In the genomic region with DNA sequence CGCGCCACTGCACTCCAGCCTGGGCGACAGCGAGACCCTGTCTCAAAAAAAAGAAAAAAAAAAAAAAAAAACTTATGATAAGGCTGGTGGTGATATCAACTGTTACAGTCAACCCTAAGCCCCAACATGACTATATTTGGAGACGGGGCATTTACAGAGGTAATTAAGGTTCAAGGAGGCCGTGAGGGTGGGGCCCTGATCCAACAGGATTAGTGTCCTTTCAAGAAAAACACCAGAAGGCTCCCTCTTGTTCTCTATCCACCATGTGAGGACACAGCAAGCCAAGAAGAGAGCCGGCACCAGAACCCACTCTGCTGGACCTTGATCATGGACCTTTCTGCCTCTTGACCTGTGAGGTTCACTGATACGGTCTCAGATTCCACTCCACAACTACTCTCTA, we compare ENCODE assay signal across 1 cellular context.
TF ChIP-seq lines count a peak whose summit lies in the region.

No MANE protein-coding gene starts in this region.

TF ChIP-seq in HepG2, 621 proteins besides CTCF, POLR2A, EP300 and RAD21:
- TF ChIP-seq ZFP36L1 (CRISPR knock-in tag; IDR thresholded peaks at IDR 0.05) (no peak), SMAD9 (CRISPR knock-in tag; IDR thresholded peaks at IDR 0.05) (no peak), GATAD1 (CRISPR knock-in tag; IDR thresholded peaks at IDR 0.05) (no peak), ZFP90 (CRISPR knock-in tag; IDR thresholded peaks at IDR 0.05; ENCODE audit: borderline replicate concordance) (no peak), NCOA5 (CRISPR knock-in tag; IDR thresholded peaks at IDR 0.05) (no peak), ZNF264 (CRISPR knock-in tag; IDR thresholded peaks at IDR 0.05) (peak; percentile 96), PTBP1 (IDR thresholded peaks at IDR 0.05; ENCODE audit: low read depth, low read length, poor library complexity, severe bottlenecking) (no peak)
TF ChIP-seq in HepG2: peak in this region for 1.
